In genomic region chr3:50359760-50360110, GRCh38 we compare ENCODE assay signal across 8 cellular contexts. TPM values are rescaled to one million over a fixed set of nuclear protein-coding genes. Genes with fewer than 3 reads are reported as not detected.
A peak's percentile ranks its signal among the peaks of the same experiment; 100 is the strongest.
DNase-seq lines count a peak whose midpoint lies in the region; ATAC-seq, FAIRE-seq and TF ChIP-seq lines count a peak whose summit lies in the region.

No MANE protein-coding gene starts in this region.

- peak; percentile 12 for ATAC-seq in GM18870 (IDR thresholded peaks at IDR 0.05; ENCODE audit: unreplicated experiment)
- ATAC-seq in HG03432 (IDR thresholded peaks at IDR 0.05; ENCODE audit: unreplicated experiment), result peak; percentile 8

- no peak for TF ChIP-seq CTCF in chondrocyte (IDR thresholded peaks at IDR 0.05)
- no peak for TF ChIP-seq CTCF in progenitor cell of endocrine pancreas (IDR thresholded peaks at IDR 0.05; ENCODE audit: unreplicated experiment)

- H3K4me3 Mint-ChIP-seq in chondrocyte (ENCODE audit: unreplicated experiment) (peak overlapping the region; percentile 93), progenitor cell of endocrine pancreas (ENCODE audit: low read depth) (peak overlapping the region; percentile 94)

- no peaks in the 10 kb centered on the region for H3K27me3 Mint-ChIP-seq in chondrocyte (ENCODE audit: low read depth)
- no peaks in the 10 kb centered on the region for H3K27me3 Mint-ChIP-seq in progenitor cell of endocrine pancreas

- H3K27ac Mint-ChIP-seq in chondrocyte (ENCODE audit: unreplicated experiment) (no peak overlapping the region), progenitor cell of endocrine pancreas (no peak overlapping the region)

- H3K9me3 Mint-ChIP-seq in chondrocyte (ENCODE audit: low read depth), result no peaks in the 10 kb centered on the region
- H3K9me3 Mint-ChIP-seq in progenitor cell of endocrine pancreas (ENCODE audit: low read depth), result no peaks in the 10 kb centered on the region

- peaks cover 46% of the 10 kb centered on the region for H3K4me1 Mint-ChIP-seq in chondrocyte (ENCODE audit: low read depth)
- peaks cover 27% of the 10 kb centered on the region for H3K4me1 Mint-ChIP-seq in progenitor cell of endocrine pancreas (ENCODE audit: low read depth)

- peaks cover 4% of the 10 kb centered on the region for H3K36me3 Mint-ChIP-seq in chondrocyte (ENCODE audit: low read depth)
- H3K36me3 Mint-ChIP-seq in progenitor cell of endocrine pancreas (ENCODE audit: insufficient read depth), result no peaks in the 10 kb centered on the region

- TF ChIP-seq POLR2A in H54 (IDR thresholded peaks at IDR 0.05; ENCODE audit: low read depth, low read length), result no peak

- no peak for DNase-seq in chondrocyte (ENCODE audit: low spot score)
- DNase-seq in progenitor cell of endocrine pancreas (ENCODE audit: low spot score, unreplicated experiment), result no peak
- no peak for DNase-seq in cerebellar cortex (ENCODE audit: low spot score)
- DNase-seq in NCI-H446 treated with DMSO at 0.1 percent for 48 hours (lab: John Stamatoyannopoulos, UW), result no peak
- DNase-seq in H54 (ENCODE audit: insufficient read length, low spot score), result no peak
- no peak for DNase-seq in NCI-H345 (lab: John Stamatoyannopoulos, UW)

- no peak for FAIRE-seq in H54 (lab: Jason Lieb, UNC)

RNA-seq across cellular contexts. Expression of gene TMEM115, which starts 0.4 kb away (rescaled TPM):
- total RNA-seq in chondrocyte (45.8 to 51.8 TPM (median 50.4 TPM) in 3 replicates), progenitor cell of endocrine pancreas (32.7 and 33.0 TPM in 2 replicates)

RNA-seq across cellular contexts. Expression of gene CYB561D2, which starts 9.1 kb away (rescaled TPM):
- total RNA-seq in chondrocyte (18.2 to 29.4 TPM (median 19.5 TPM) in 3 replicates), progenitor cell of endocrine pancreas (18.7 and 19.2 TPM in 2 replicates)

RNA-seq across cellular contexts. Expression of gene NPRL2, which starts 9.2 kb away (rescaled TPM):
- 19.8 to 26.9 TPM (median 21.7 TPM) in 3 replicates for total RNA-seq in chondrocyte
- total RNA-seq in progenitor cell of endocrine pancreas, result 25.7 and 31.6 TPM in 2 replicates

RNA-seq across cellular contexts. Expression of gene ZMYND10, which starts 14.2 kb away (rescaled TPM):
- total RNA-seq in chondrocyte (0.41 to 2.0 TPM (median 1.1 TPM) in 3 replicates), progenitor cell of endocrine pancreas (0.86 and 2.2 TPM in 2 replicates)

RNA-seq across cellular contexts. Expression of gene RASSF1, which starts 19.1 kb away (rescaled TPM):
- total RNA-seq in chondrocyte, result 17.3 to 22.4 TPM (median 21.8 TPM) in 3 replicates
- 11.7 and 13.9 TPM in 2 replicates for total RNA-seq in progenitor cell of endocrine pancreas
